21 cellular contexts compared by ENCODE assay signal in the genomic region with DNA sequence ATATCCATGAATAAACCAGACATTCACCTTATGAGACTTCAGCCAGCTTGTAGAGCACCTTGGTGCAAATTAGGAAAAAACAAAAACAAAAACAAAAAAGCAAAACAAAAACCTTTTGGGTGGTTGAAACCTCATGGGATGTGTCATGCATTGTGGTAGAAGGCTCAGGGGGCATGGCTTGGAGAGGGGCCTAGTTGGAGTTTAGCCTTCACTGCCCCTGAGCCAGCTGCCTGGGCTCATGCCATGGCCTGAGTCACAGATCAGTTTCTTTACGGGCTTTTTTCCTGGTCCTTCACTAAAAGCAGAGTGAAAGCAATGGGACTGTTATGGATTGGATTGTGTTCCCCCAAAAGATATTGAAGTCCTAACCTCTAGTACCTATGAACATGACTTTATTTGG. TPM values are rescaled to one million over a fixed set of nuclear protein-coding genes. Genes with fewer than 3 reads are reported as not detected.
A peak's percentile ranks its signal among the peaks of the same experiment; 100 is the strongest.
DNase-seq lines count a peak whose midpoint lies in the region; ATAC-seq and TF ChIP-seq lines count a peak whose summit lies in the region.
"Had no signal": no experiment of that assay in that cellular context is flagged by ENCODE, and none has a peak within 500 bp of the region (broad histone marks: within the 10 kb centered on the region; RNA-seq: fewer than 3 reads in every experiment).

No MANE protein-coding gene starts in this region.

- H3K27ac ChIP-seq in GM23248 (peak overlapping the region; percentile 26; the same call in 1 of the 2 replicates), substantia nigra (ENCODE audit: low read depth, low read length, poor library complexity, severe bottlenecking) (no peak overlapping the region), WERI-Rb-1 (no peak overlapping the region)
- H3K27ac ChIP-seq: neural progenitor cell, VCaP had no signal

- H3K27ac Mint-ChIP-seq in WTC11, result no peak overlapping the region
- H3K27ac Mint-ChIP-seq: memory B cell, neural progenitor cell had no signal

- CTCF ChIA-PET in WTC11 (lab: Charles Lee), result no interaction called here

- 0 out of 2 replicates have a peak, but pooled peaks cover 3% of the 10 kb centered on the region for H3K9me3 Mint-ChIP-seq in WTC11
- H3K9me3 Mint-ChIP-seq: brain, memory B cell, neural progenitor cell had no signal

- ATAC-seq in WTC11, result peak; percentile 41; the same call in 1 of the 2 replicates
- no peak for ATAC-seq in HG03039 (IDR thresholded peaks at IDR 0.05; ENCODE audit: unreplicated experiment)
- ATAC-seq: GM12878, HCT116, K562 had no signal

- H3K9ac ChIP-seq in GM23248, result no peak overlapping the region
- H3K9ac ChIP-seq: neural progenitor cell had no signal

- H3K4me3 ChIP-seq in GM23248 (peak overlapping the region; percentile 8), WERI-Rb-1 (ENCODE audit: low read depth, low read length) (no peak overlapping the region)
- H3K4me3 ChIP-seq: GM12878, K562, neural progenitor cell had no signal

- H3K4me1 Mint-ChIP-seq in WTC11, result peaks cover 34% of the 10 kb centered on the region
- H3K4me1 Mint-ChIP-seq: memory B cell, neural progenitor cell had no signal

- TF ChIP-seq CTCF in WTC11 (IDR thresholded peaks at IDR 0.05) (no peak), WERI-Rb-1 (IDR thresholded peaks at IDR 0.05; ENCODE audit: low read depth, low read length) (no peak)

- H3K9me2 ChIP-seq in GM23248 (ENCODE audit: insufficient read depth), result no peaks in the 10 kb centered on the region

- DNase-seq in GM23248, result peak; percentile 87
- no peak for DNase-seq in WTC11 (ENCODE audit: low spot score)
- peak; percentile 54 for DNase-seq in globus pallidus (ENCODE audit: low spot score)
- DNase-seq in substantia nigra (lab: John Stamatoyannopoulos, UW), result peak in 26 of 49 donors; percentile 3 to 70 (median 26)
- DNase-seq in epidermal melanocyte (ENCODE audit: insufficient read length, low spot score), result no peak
- DNase-seq in WERI-Rb-1, result no peak
- DNase-seq: activated gamma-delta T cell, DMS79 treated with DMSO at 0.1 percent for 48 hours, foreskin melanocyte, NCI-H1417 had no signal

- no peaks in the 10 kb centered on the region; the same call in 1 of the 2 replicates for H3K27me3 Mint-ChIP-seq in WTC11 (ENCODE audit: low read depth)
- H3K27me3 Mint-ChIP-seq: brain had no signal

- H3K4me2 ChIP-seq in GM23248 (ENCODE audit: unreplicated experiment), result peak overlapping the region; percentile 39
- H3K4me2 ChIP-seq: neural progenitor cell had no signal

- H3K9me3 ChIP-seq in GM23248 (ENCODE audit: low read depth) (no peaks in the 10 kb centered on the region), WERI-Rb-1 (ENCODE audit: severe bottlenecking) (no peaks in the 10 kb centered on the region)

- H3K4me3 Mint-ChIP-seq in WTC11, result no peak overlapping the region
- H3K4me3 Mint-ChIP-seq: memory B cell, neural progenitor cell had no signal

- H3K79me2 ChIP-seq in GM23248 (ENCODE audit: insufficient read depth), result no peaks in the 10 kb centered on the region

- H3K4me1 ChIP-seq in GM23248 (ENCODE audit: insufficient read depth), result peaks cover 13% of the 10 kb centered on the region
- H3K4me1 ChIP-seq: neural progenitor cell had no signal

- H3K27me3 ChIP-seq in GM23248 (replicated peaks; ENCODE audit: insufficient read depth), result no peaks in the 10 kb centered on the region
- no peaks in the 10 kb centered on the region for H3K27me3 ChIP-seq in WERI-Rb-1 (ENCODE audit: insufficient read depth, low read depth, severe bottlenecking)
- H3K27me3 ChIP-seq: neural progenitor cell had no signal

- no peaks in the 10 kb centered on the region for H3K36me3 Mint-ChIP-seq in WTC11
- H3K36me3 Mint-ChIP-seq: brain, memory B cell, neural progenitor cell had no signal

- H2AFZ ChIP-seq in GM23248, result no peak overlapping the region
- H2AFZ ChIP-seq: neural progenitor cell had no signal

- POLR2A ChIA-PET in WTC11 (lab: Charles Lee), result no interaction called here

- no peaks in the 10 kb centered on the region for H3K36me3 ChIP-seq in GM23248 (ENCODE audit: low read depth)
- H3K36me3 ChIP-seq in WERI-Rb-1, result no peaks in the 10 kb centered on the region
- H3K36me3 ChIP-seq: neural progenitor cell had no signal

- in situ Hi-C loops in GM23248 (cut with MboI), result no loop called here

- H3F3A ChIP-seq in GM23248 (ENCODE audit: insufficient read depth), result peaks cover 11% of the 10 kb centered on the region

- no peaks in the 10 kb centered on the region for H4K20me1 ChIP-seq in GM23248 (ENCODE audit: insufficient read depth)

- 0 to 6% methylated on average over 1 of the region's 1 CpG for WGBS in GM23248 (ENCODE audit: low coverage in 1 of 2, low lambda C conversion rate in 2 of 2, missing lambda C conversion rate in 2 of 2), 2 experiments

TF ChIP-seq in WTC11, 78 proteins besides CTCF, POLR2A, EP300 and RAD21:
- TF ChIP-seq ETV6 (CRISPR knock-in tag; IDR thresholded peaks at IDR 0.05) (no peak), GABPB1 (CRISPR knock-in tag; IDR thresholded peaks at IDR 0.05) (no peak), TEAD4 (CRISPR knock-in tag; IDR thresholded peaks at IDR 0.05) (no peak), CREB1 (CRISPR knock-in tag; IDR thresholded peaks at IDR 0.05) (no peak), SP1 (CRISPR knock-in tag; conservative IDR thresholded peaks at IDR 0.05) (no peak), NR1H2 (CRISPR knock-in tag; IDR thresholded peaks at IDR 0.05) (no peak), SMAD4 (CRISPR knock-in tag; IDR thresholded peaks at IDR 0.05) (no peak), ZNF138 (CRISPR knock-in tag; conservative IDR thresholded peaks at IDR 0.05) (no peak), JAZF1 (CRISPR knock-in tag; IDR thresholded peaks at IDR 0.05) (no peak)
- TF ChIP-seq, protein P1, sequence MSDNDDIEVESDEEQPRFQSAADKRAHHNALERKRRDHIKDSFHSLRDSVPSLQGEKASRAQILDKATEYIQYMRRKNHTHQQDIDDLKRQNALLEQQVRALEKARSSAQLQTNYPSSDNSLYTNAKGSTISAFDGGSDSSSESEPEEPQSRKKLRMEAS (CRISPR knock-in tag; IDR thresholded peaks at IDR 0.05), result no peak
- TF ChIP-seq, protein P2, sequence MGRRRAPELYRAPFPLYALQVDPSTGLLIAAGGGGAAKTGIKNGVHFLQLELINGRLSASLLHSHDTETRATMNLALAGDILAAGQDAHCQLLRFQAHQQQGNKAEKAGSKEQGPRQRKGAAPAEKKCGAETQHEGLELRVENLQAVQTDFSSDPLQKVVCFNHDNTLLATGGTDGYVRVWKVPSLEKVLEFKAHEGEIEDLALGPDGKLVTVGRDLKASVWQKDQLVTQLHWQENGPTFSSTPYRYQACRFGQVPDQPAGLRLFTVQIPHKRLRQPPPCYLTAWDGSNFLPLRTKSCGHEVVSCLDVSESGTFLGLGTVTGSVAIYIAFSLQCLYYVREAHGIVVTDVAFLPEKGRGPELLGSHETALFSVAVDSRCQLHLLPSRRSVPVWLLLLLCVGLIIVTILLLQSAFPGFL (CRISPR knock-in tag; IDR thresholded peaks at IDR 0.05; ENCODE audit: borderline replicate concordance), result no peak
- TF ChIP-seq, protein P3, sequence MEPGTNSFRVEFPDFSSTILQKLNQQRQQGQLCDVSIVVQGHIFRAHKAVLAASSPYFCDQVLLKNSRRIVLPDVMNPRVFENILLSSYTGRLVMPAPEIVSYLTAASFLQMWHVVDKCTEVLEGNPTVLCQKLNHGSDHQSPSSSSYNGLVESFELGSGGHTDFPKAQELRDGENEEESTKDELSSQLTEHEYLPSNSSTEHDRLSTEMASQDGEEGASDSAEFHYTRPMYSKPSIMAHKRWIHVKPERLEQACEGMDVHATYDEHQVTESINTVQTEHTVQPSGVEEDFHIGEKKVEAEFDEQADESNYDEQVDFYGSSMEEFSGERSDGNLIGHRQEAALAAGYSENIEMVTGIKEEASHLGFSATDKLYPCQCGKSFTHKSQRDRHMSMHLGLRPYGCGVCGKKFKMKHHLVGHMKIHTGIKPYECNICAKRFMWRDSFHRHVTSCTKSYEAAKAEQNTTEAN (CRISPR knock-in tag; IDR thresholded peaks at IDR 0.05), result no peak
- TF ChIP-seq, protein P4, sequence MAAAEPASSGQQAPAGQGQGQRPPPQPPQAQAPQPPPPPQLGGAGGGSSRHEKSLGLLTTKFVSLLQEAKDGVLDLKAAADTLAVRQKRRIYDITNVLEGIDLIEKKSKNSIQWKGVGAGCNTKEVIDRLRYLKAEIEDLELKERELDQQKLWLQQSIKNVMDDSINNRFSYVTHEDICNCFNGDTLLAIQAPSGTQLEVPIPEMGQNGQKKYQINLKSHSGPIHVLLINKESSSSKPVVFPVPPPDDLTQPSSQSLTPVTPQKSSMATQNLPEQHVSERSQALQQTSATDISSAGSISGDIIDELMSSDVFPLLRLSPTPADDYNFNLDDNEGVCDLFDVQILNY (CRISPR knock-in tag; IDR thresholded peaks at IDR 0.05), result no peak

RNA-seq across cellular contexts. Expression of a gene that starts 22.0 kb away (rescaled TPM):
- not detected in 2 replicates for total RNA-seq in GM23248 (2014; rRNA removed; shearing (Covaris generic))
- polyA plus RNA-seq in GM23248 (2016; fragmentation: Nextera tagmentation; extraction: Ambion mirVana), result not detected in 2 replicates
- not detected in 3 replicates for total RNA-seq in WTC11 (2021)
- total RNA-seq: activated CD8-positive, alpha-beta memory T cell treated with anti-CD3 and anti-CD28 coated beads for 36 hours; GM12878; K562; OCI-LY7; urinary bladder had no signal
- polyA plus RNA-seq: GM12878, K562 had no signal

Comparison
In these comparisons a context has a peak if more than half of its experiments do, and no peak if none do; other contexts are left out.
1. DNase-seq: peak in GM23248 (single experiment), globus pallidus (single experiment) and substantia nigra (26 of 49); none in WTC11 (single experiment), epidermal melanocyte (single experiment) and WERI-Rb-1 (single experiment).